ENCODE assay signal across 18 cellular contexts in genomic region chr6:128068110-128068460, GRCh38.
DNase-seq lines count a peak whose midpoint lies in the region; ATAC-seq and TF ChIP-seq lines count a peak whose summit lies in the region.
"Had no signal": no experiment of that assay in that cellular context is flagged by ENCODE, and none has a peak within 500 bp of the region (broad histone marks: within the 10 kb centered on the region; RNA-seq: fewer than 3 reads in every experiment).

No MANE protein-coding gene starts in this region.

- peak; percentile 96 for ATAC-seq in Right ventricle myocardium inferior
- ATAC-seq in heart right ventricle, result peak; percentile 84 to 98 (median 94)
- ATAC-seq: stimulated activated naive CD8-positive, alpha-beta T cell treated with anti-CD3 and anti-CD28 coated beads, Interleukin-15, amount 100 ng/mL, for 72 hours; T-helper 17 cell had no signal

- no peaks in the 10 kb centered on the region for H3K27me3 Mint-ChIP-seq in activated CD4-positive, alpha-beta T cell treated with anti-CD3 and anti-CD28 coated beads, Interleukin-2, amount 10 ng/mL, durations not matched to agents 24 days and 14 days
- H3K27me3 Mint-ChIP-seq in T-helper 2 cell treated with Interferon-gamma antibody and Interleukin-4, amounts not matched to agents 5 μg/mL and 100 μg/mL, for 36 hours (ENCODE audit: low read depth), result no peaks in the 10 kb centered on the region
- H3K27me3 Mint-ChIP-seq: CD4-positive, alpha-beta T cell; stimulated activated naive CD8-positive, alpha-beta T cell treated with anti-CD3 and anti-CD28 coated beads, Interleukin-15, amount 100 ng/mL, for 72 hours; T-helper 17 cell had no signal

- no peaks in the 10 kb centered on the region for H3K9me3 Mint-ChIP-seq in activated CD4-positive, alpha-beta T cell treated with anti-CD3 and anti-CD28 coated beads, Interleukin-2, amount 10 ng/mL, durations not matched to agents 24 days and 14 days
- no peaks in the 10 kb centered on the region for H3K9me3 Mint-ChIP-seq in T-helper 2 cell treated with Interferon-gamma antibody and Interleukin-4, amounts not matched to agents 5 μg/mL and 100 μg/mL, for 36 hours
- H3K9me3 Mint-ChIP-seq: activated T-helper 2 cell treated with anti-CD3 and anti-CD28 coated beads, Interferon-gamma antibody, Interleukin-2, Interleukin-4, amounts not matched to agents 10 μg/mL and 5 μg/mL and 100 μg/mL, durations not matched to agents 14 hours and 24 hours and 36 hours; CD4-positive, alpha-beta T cell; neural crest cell; stimulated activated naive CD8-positive, alpha-beta T cell treated with anti-CD3 and anti-CD28 coated beads, Interleukin-15, amount 100 ng/mL, for 72 hours had no signal

- no peaks in the 10 kb centered on the region for H3K36me3 Mint-ChIP-seq in activated CD4-positive, alpha-beta T cell treated with anti-CD3 and anti-CD28 coated beads, Interleukin-2, amount 10 ng/mL, durations not matched to agents 24 days and 14 days (ENCODE audit: low read depth)
- no peaks in the 10 kb centered on the region for H3K36me3 Mint-ChIP-seq in T-helper 2 cell treated with Interferon-gamma antibody and Interleukin-4, amounts not matched to agents 5 μg/mL and 100 μg/mL, for 36 hours (ENCODE audit: low read depth)

- H3K4me3 ChIP-seq in heart right ventricle (no peak overlapping the region), MG63 (no peak overlapping the region)

- H3K27ac Mint-ChIP-seq in activated CD4-positive, alpha-beta T cell treated with anti-CD3 and anti-CD28 coated beads, Interleukin-2, amount 10 ng/mL, durations not matched to agents 24 days and 14 days, result no peak overlapping the region
- H3K27ac Mint-ChIP-seq in T-helper 2 cell treated with Interferon-gamma antibody and Interleukin-4, amounts not matched to agents 5 μg/mL and 100 μg/mL, for 36 hours, result no peak overlapping the region
- H3K27ac Mint-ChIP-seq: activated T-helper 2 cell treated with anti-CD3 and anti-CD28 coated beads, Interferon-gamma antibody, Interleukin-2, Interleukin-4, amounts not matched to agents 10 μg/mL and 5 μg/mL and 100 μg/mL, durations not matched to agents 14 hours and 24 hours and 36 hours; CD4-positive, alpha-beta T cell; stimulated activated naive CD8-positive, alpha-beta T cell treated with anti-CD3 and anti-CD28 coated beads, Interleukin-15, amount 100 ng/mL, for 72 hours; T-helper 17 cell had no signal

- H3K4me3 Mint-ChIP-seq in activated CD4-positive, alpha-beta T cell treated with anti-CD3 and anti-CD28 coated beads, Interleukin-2, amount 10 ng/mL, durations not matched to agents 24 days and 14 days, result no peak overlapping the region
- H3K4me3 Mint-ChIP-seq in T-helper 2 cell treated with Interferon-gamma antibody and Interleukin-4, amounts not matched to agents 5 μg/mL and 100 μg/mL, for 36 hours, result no peak overlapping the region
- H3K4me3 Mint-ChIP-seq: CD4-positive, alpha-beta T cell; neural crest cell; stimulated activated naive CD8-positive, alpha-beta T cell treated with anti-CD3 and anti-CD28 coated beads, Interleukin-15, amount 100 ng/mL, for 72 hours; T-helper 17 cell had no signal

- H3K36me3 ChIP-seq in heart right ventricle (peaks cover 0 to 14% (median 0%) of the 10 kb centered on the region in 9 donors), MG63 (no peaks in the 10 kb centered on the region; the same call in 1 of the 2 replicates)

- no peaks in the 10 kb centered on the region for H3K9me3 ChIP-seq in heart right ventricle
- no peaks in the 10 kb centered on the region for H3K9me3 ChIP-seq in MG63

- DNase-seq in Right ventricle myocardium inferior (ENCODE audit: missing footprints) (peak; percentile 45), cardiac septum (ENCODE audit: low spot score) (no peak), NCI-H69 (lab: John Stamatoyannopoulos, UW) (peak; percentile 86), heart right ventricle (peak in 1 of 2 donors; percentile 28), MG63 (no peak), MV-4-11 (lab: John Stamatoyannopoulos, UW) (no peak)
- no peak for DNase-seq in activated CD4-positive, alpha-beta T cell treated with anti-CD3 and anti-CD28 coated beads, Interleukin-2, amount 10 ng/mL, durations not matched to agents 24 days and 14 days
- DNase-seq in T-helper 2 cell treated with Interferon-gamma antibody and Interleukin-4, amounts not matched to agents 5 μg/mL and 100 μg/mL, for 36 hours (ENCODE audit: low spot score), result no peak
- DNase-seq: ACHN; activated CD4-positive, CD25-positive, alpha-beta regulatory T cell; CD4-positive, alpha-beta T cell; effector memory CD4-positive, alpha-beta T cell; NCI-H1930; SHP77; stimulated activated naive CD8-positive, alpha-beta T cell treated with anti-CD3 and anti-CD28 coated beads, Interleukin-15, amount 100 ng/mL, for 72 hours; T-helper 17 cell had no signal

- H3K27me3 ChIP-seq in heart right ventricle (no peaks in the 10 kb centered on the region), MG63 (no peaks in the 10 kb centered on the region)

- peak overlapping the region in 5 of 10 donors; percentile 11 to 45 (median 36) for H3K27ac ChIP-seq in heart right ventricle

- peak in 5 of 9 donors; percentile 13 to 54 (median 44) for TF ChIP-seq CTCF in heart right ventricle (IDR thresholded peaks at IDR 0.05)

- H3K4me1 Mint-ChIP-seq in activated CD4-positive, alpha-beta T cell treated with anti-CD3 and anti-CD28 coated beads, Interleukin-2, amount 10 ng/mL, durations not matched to agents 24 days and 14 days, result peaks cover 2% of the 10 kb centered on the region
- H3K4me1 Mint-ChIP-seq in T-helper 2 cell treated with Interferon-gamma antibody and Interleukin-4, amounts not matched to agents 5 μg/mL and 100 μg/mL, for 36 hours (ENCODE audit: low read depth), result peaks cover 9% of the 10 kb centered on the region

- H3K4me1 ChIP-seq in heart right ventricle, result peaks cover 0 to 17% (median 5%) of the 10 kb centered on the region in 9 donors

- WGBS in heart right ventricle, 2 donors, result 52 to 69% methylated on average over 5 of the region's 5 CpGs

- intact Hi-C loops in Right ventricle myocardium inferior (cut with DNase I), result loop anchor here (10.0 kb wide), 1 partner anchor 257 kb away; no protein-coding TSS in a partner anchor
- intact Hi-C loops in cardiac septum (cut with DNase I), result loop anchor here (10.0 kb wide), 1 partner anchor 447 kb away; no protein-coding TSS in a partner anchor
- intact Hi-C loops in heart right ventricle (cut with DNase I), result loop anchor here in 6 of 10 donors (5.0 to 10.0 kb wide), 4 partner anchors 257 to 454 kb away; partner anchors contain the start of gene PTPRK (in 2 of the 6)
- intact Hi-C loops in activated CD4-positive, alpha-beta T cell treated with anti-CD3 and anti-CD28 coated beads, Interleukin-2, amount 10 ng/mL, durations not matched to agents 24 days and 14 days (cut with micrococcal nuclease), result no loop called here

Comparison
In these comparisons a context has a peak if more than half of its experiments do, and no peak if none do; other contexts are left out.
1. DNase-seq: peak in Right ventricle myocardium inferior (single experiment) and NCI-H69 (single experiment); none in cardiac septum (single experiment), MG63 (single experiment), MV-4-11 (single experiment), activated CD4-positive, alpha-beta T cell treated with anti-CD3 and anti-CD28 coated beads, Interleukin-2, amount 10 ng/mL, durations not matched to agents 24 days and 14 days (single experiment) and T-helper 2 cell treated with Interferon-gamma antibody and Interleukin-4, amounts not matched to agents 5 μg/mL and 100 μg/mL, for 36 hours (single experiment).